Comparison of ENCODE assay signal across 8 cellular contexts in genomic region chr16:89506791-89507191, GRCh38. TPM values are rescaled to one million over a fixed set of nuclear protein-coding genes. Genes with fewer than 3 reads are reported as not detected.
DNase-seq lines count a peak whose midpoint lies in the region; ATAC-seq and TF ChIP-seq lines count a peak whose summit lies in the region.

No MANE protein-coding gene starts in this region.

- peak overlapping the region; percentile 88 for H3K4me3 Mint-ChIP-seq in activated naive CD8-positive, alpha-beta T cell

- peak overlapping the region; percentile 90 for H3K27ac Mint-ChIP-seq in activated naive CD8-positive, alpha-beta T cell

- intact Hi-C loops in lower lobe of right lung (cut with DNase I): no loop called here
- intact Hi-C loops in uterus (cut with DNase I; ENCODE audit: low total_unique reads): loop anchor here (10.0 kb wide), 1 partner anchor 182 kb away; no protein-coding TSS in a partner anchor

- CTCF ChIA-PET in HEK293T (lab: Yijun Ruan, JAX): interaction anchor here (0.6 kb wide), 1 partner anchor 61 kb away, joined by 3 read pairs; no protein-coding TSS in a partner anchor

- TF ChIP-seq POLR2A in uterus (IDR thresholded peaks at IDR 0.05): no peak

- ATAC-seq in lower lobe of right lung (no peak), HG02610 (IDR thresholded peaks at IDR 0.05; ENCODE audit: unreplicated experiment) (no peak)

- H3K27ac ChIP-seq in lower lobe of right lung (peak overlapping the region; percentile 98), uterus (peak overlapping the region; percentile 90 to 94)

- H3K4me1 Mint-ChIP-seq in activated naive CD8-positive, alpha-beta T cell (ENCODE audit: low read depth): peaks cover 33% of the 10 kb centered on the region

- H3K9me3 ChIP-seq in lower lobe of right lung (no peaks in the 10 kb centered on the region), uterus (no peaks in the 10 kb centered on the region)

- H3K36me3 ChIP-seq in lower lobe of right lung: peaks cover 16% of the 10 kb centered on the region
- no peaks in the 10 kb centered on the region for H3K36me3 ChIP-seq in uterus

- no peaks in the 10 kb centered on the region for H3K27me3 Mint-ChIP-seq in activated naive CD8-positive, alpha-beta T cell

- peak; percentile 36 for DNase-seq in stimulated activated CD4-positive, alpha-beta T cell treated with anti-CD3 and anti-CD28 coated beads, Interleukin-15, amount 100 ng/mL, for 24 hours
- DNase-seq in stimulated activated CD4-positive, alpha-beta T cell treated with anti-CD3 and anti-CD28 coated beads, Interleukin-12 subunit alpha, Interleukin-12 subunit beta, amount 100 ng/mL, for 4 hours: no peak
- DNase-seq in lower lobe of right lung (no peak), uterus (no peak), HEK293T (ENCODE audit: extremely low spot score) (no peak)
- DNase-seq in stimulated activated naive CD4-positive, alpha-beta T cell treated with Interleukin-2 at 50 U/mL for 16 hours (lab: John Stamatoyannopoulos, UW): no peak

- no peak for TF ChIP-seq CTCF in lower lobe of right lung (IDR thresholded peaks at IDR 0.05)
- no peak for TF ChIP-seq CTCF in uterus (IDR thresholded peaks at IDR 0.05)

- H3K4me1 ChIP-seq in lower lobe of right lung (peaks cover 43% of the 10 kb centered on the region), uterus (peaks cover 0 to 6% of the 10 kb centered on the region in 2 donors)

- no peaks in the 10 kb centered on the region for H3K9me3 Mint-ChIP-seq in activated naive CD8-positive, alpha-beta T cell (ENCODE audit: low read depth)

- H3K27me3 ChIP-seq in lower lobe of right lung (ENCODE audit: low read depth) (no peaks in the 10 kb centered on the region), uterus (no peaks in the 10 kb centered on the region)

- H3K36me3 Mint-ChIP-seq in activated naive CD8-positive, alpha-beta T cell: no peaks in the 10 kb centered on the region

- H3K4me3 ChIP-seq in lower lobe of right lung (peak overlapping the region; percentile 91), uterus (peak overlapping the region in 1 of 2 donors; percentile 94)

- POLR2A ChIA-PET in HEK293T (lab: Yijun Ruan, JAX): interaction anchor here (0.9 to 2.5 kb wide), 5 partner anchors 12 to 171 kb away, joined by 3 to 11 read pairs (median 7); no protein-coding TSS in a partner anchor

TF ChIP-seq in HEK293T, 16 proteins besides CTCF, POLR2A, EP300 and RAD21:
- no peak for TF ChIP-seq L3MBTL2 (conservative IDR thresholded peaks at IDR 0.05)
- no peak for TF ChIP-seq LEF1 (IDR thresholded peaks at IDR 0.05; ENCODE audit: borderline replicate concordance)
- no peak for TF ChIP-seq FOXA1 (IDR thresholded peaks at IDR 0.05)

RNA-seq across cellular contexts. Expression of gene SPG7, which starts 1.4 kb away (rescaled TPM):
- total RNA-seq in lower lobe of right lung (98.8 TPM), uterus (100 to 1,000 TPM in 3 of 4 donors, 10 to 100 TPM in 1; 66.6 to 208 (median 144) TPM)

RNA-seq across cellular contexts. Expression of gene ANKRD11, which starts 16.4 kb away (rescaled TPM):
- total RNA-seq in lower lobe of right lung (127 TPM), uterus (100 to 1,000 TPM in 1 of 4 donors, 10 to 100 TPM in 3; 20.5 to 182 (median 45.5) TPM)

RNA-seq across cellular contexts. Expression of gene RPL13, which starts 53.7 kb away (rescaled TPM):
- total RNA-seq in lower lobe of right lung: 1,727 TPM
- over 10,000 TPM in 1 of 4 donors, 1,000 to 10,000 TPM in 3; 2,633 to 11,472 (median 5,632) TPM for total RNA-seq in uterus
